ENCODE assay signal across 8 cellular contexts in the genomic region with DNA sequence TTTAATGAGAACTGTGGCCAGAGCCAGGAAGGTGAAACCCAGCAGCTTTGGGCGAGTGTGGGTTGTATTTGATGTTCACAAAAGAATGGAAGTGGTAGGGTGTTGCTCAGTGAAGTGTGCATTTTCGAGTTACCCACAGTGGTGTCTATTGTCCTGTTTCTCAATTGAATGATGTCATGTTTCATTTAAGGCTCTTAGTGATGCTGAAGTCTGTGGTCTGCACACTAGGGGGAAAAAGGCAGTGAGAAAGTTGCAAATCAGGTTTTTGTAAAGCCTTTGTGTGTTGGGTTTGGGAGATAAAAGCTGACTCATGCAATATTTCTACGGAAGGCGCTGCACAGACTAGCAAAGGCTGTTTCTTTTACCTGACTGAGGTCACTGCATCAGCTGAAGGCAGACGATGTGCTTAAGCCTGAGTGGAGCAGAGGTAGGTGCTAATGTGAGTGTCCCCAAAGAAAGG.
DNase-seq lines count a peak whose midpoint lies in the region; ATAC-seq and TF ChIP-seq lines count a peak whose summit lies in the region.

No MANE protein-coding gene starts in this region.

- peak overlapping the region in 58 of 59 donors; percentile 1 to 65 (median 42) for H3K4me3 ChIP-seq in dorsolateral prefrontal cortex
- no peak overlapping the region for H3K4me3 ChIP-seq in coronary artery

- H3K27me3 Mint-ChIP-seq in activated naive CD4-positive, alpha-beta T cell treated with anti-CD3 and anti-CD28 coated beads for 36 hours (ENCODE audit: low read depth): peaks cover 27% of the 10 kb centered on the region
- no peaks in the 10 kb centered on the region for H3K27me3 Mint-ChIP-seq in progenitor cell of endocrine pancreas
- peaks cover 12 to 21% of the 10 kb centered on the region in 2 donors for H3K27me3 Mint-ChIP-seq in natural killer cell (ENCODE audit: low read depth in 2 of 2)

- no peak for TF ChIP-seq CTCF in dorsolateral prefrontal cortex (IDR thresholded peaks at IDR 0.05 in 54 of 56, conservative IDR thresholded peaks at IDR 0.05 in 2 of 56; ENCODE audit: low read depth in 1 of 56, partially characterized antibody in 56 of 56)
- peak; percentile 46 for TF ChIP-seq CTCF in progenitor cell of endocrine pancreas (IDR thresholded peaks at IDR 0.05; ENCODE audit: unreplicated experiment)
- TF ChIP-seq CTCF in natural killer cell (IDR thresholded peaks at IDR 0.05): no peak
- TF ChIP-seq CTCF in coronary artery (IDR thresholded peaks at IDR 0.05): no peak

- no peaks in the 10 kb centered on the region for H3K36me3 Mint-ChIP-seq in activated naive CD4-positive, alpha-beta T cell treated with anti-CD3 and anti-CD28 coated beads for 36 hours (ENCODE audit: low read depth)
- peaks cover 2% of the 10 kb centered on the region for H3K36me3 Mint-ChIP-seq in progenitor cell of endocrine pancreas (ENCODE audit: insufficient read depth)
- no peaks in the 10 kb centered on the region for H3K36me3 Mint-ChIP-seq in natural killer cell

- H3K27ac ChIP-seq in dorsolateral prefrontal cortex: peak overlapping the region in 40 of 59 donors; percentile 7 to 82 (median 58)
- no peak overlapping the region for H3K27ac ChIP-seq in coronary artery

- H3K4me3 Mint-ChIP-seq in activated naive CD4-positive, alpha-beta T cell treated with anti-CD3 and anti-CD28 coated beads for 36 hours: no peak overlapping the region
- H3K4me3 Mint-ChIP-seq in progenitor cell of endocrine pancreas (ENCODE audit: low read depth) (peak overlapping the region; percentile 67), natural killer cell (no peak overlapping the region)

- peaks cover 11% of the 10 kb centered on the region for H3K4me1 Mint-ChIP-seq in activated naive CD4-positive, alpha-beta T cell treated with anti-CD3 and anti-CD28 coated beads for 36 hours (ENCODE audit: low read depth)
- H3K4me1 Mint-ChIP-seq in progenitor cell of endocrine pancreas (ENCODE audit: low read depth) (peaks cover 42% of the 10 kb centered on the region), natural killer cell (no peaks in the 10 kb centered on the region)

- peak; percentile 98 for ATAC-seq in HG02852 (IDR thresholded peaks at IDR 0.05; ENCODE audit: unreplicated experiment)
- no peak for ATAC-seq in natural killer cell

- intact Hi-C loops in activated naive CD4-positive, alpha-beta T cell treated with anti-CD3 and anti-CD28 coated beads for 36 hours (cut with micrococcal nuclease): no loop called here
- intact Hi-C loops in dorsolateral prefrontal cortex (cut with DNase I): no loop called here
- intact Hi-C loops in natural killer cell (cut with micrococcal nuclease): no loop called here

- H3K27me3 ChIP-seq in dorsolateral prefrontal cortex: peaks cover 0 to 10% (median 0%) of the 10 kb centered on the region in 45 donors

- peak overlapping the region; percentile 19 for H3K27ac Mint-ChIP-seq in activated naive CD4-positive, alpha-beta T cell treated with anti-CD3 and anti-CD28 coated beads for 36 hours
- H3K27ac Mint-ChIP-seq in progenitor cell of endocrine pancreas (peak overlapping the region; percentile 98), natural killer cell (no peak overlapping the region)

- CTCF ChIA-PET in activated naive CD4-positive, alpha-beta T cell treated with anti-CD3 and anti-CD28 coated beads for 36 hours (lab: Charles Lee): interaction anchor here (0.5 to 1.3 kb wide), 2 partner anchors 97 to 229 kb away, joined by 4 to 5 read pairs; no protein-coding TSS in a partner anchor

- no peak for DNase-seq in activated naive CD4-positive, alpha-beta T cell treated with anti-CD3 and anti-CD28 coated beads for 36 hours
- DNase-seq in activated naive CD4-positive, alpha-beta T cell treated with Interleukin-2 at 50 U/mL for 16 hours: no peak
- DNase-seq in NCI-H187 treated with DMSO at 0.1 percent for 48 hours (lab: John Stamatoyannopoulos, UW): peak; percentile 75
- no peak for DNase-seq in dorsolateral prefrontal cortex
- DNase-seq in progenitor cell of endocrine pancreas (ENCODE audit: low spot score, unreplicated experiment): peak; percentile 30
- no peak for DNase-seq in natural killer cell
- DNase-seq in coronary artery (ENCODE audit: low spot score): no peak

- no peaks in the 10 kb centered on the region for H3K9me3 Mint-ChIP-seq in activated naive CD4-positive, alpha-beta T cell treated with anti-CD3 and anti-CD28 coated beads for 36 hours
- H3K9me3 Mint-ChIP-seq in progenitor cell of endocrine pancreas (ENCODE audit: low read depth) (no peaks in the 10 kb centered on the region), natural killer cell (no peaks in the 10 kb centered on the region)

Comparison
In these comparisons a context has a peak if more than half of its experiments do, and no peak if none do; other contexts are left out.
1. DNase-seq: peak in NCI-H187 treated with DMSO at 0.1 percent for 48 hours (single experiment) and progenitor cell of endocrine pancreas (single experiment); none in activated naive CD4-positive, alpha-beta T cell treated with anti-CD3 and anti-CD28 coated beads for 36 hours (single experiment), activated naive CD4-positive, alpha-beta T cell treated with Interleukin-2 at 50 U/mL for 16 hours (single experiment), dorsolateral prefrontal cortex (0 of 10), natural killer cell (single experiment) and coronary artery (single experiment).
2. H3K27ac Mint-ChIP-seq: peak in activated naive CD4-positive, alpha-beta T cell treated with anti-CD3 and anti-CD28 coated beads for 36 hours (single experiment) and progenitor cell of endocrine pancreas (single experiment); none in natural killer cell (0 of 2).
3. H3K27ac ChIP-seq: peak in dorsolateral prefrontal cortex (40 of 59); none in coronary artery (0 of 2).